In the genomic region with DNA sequence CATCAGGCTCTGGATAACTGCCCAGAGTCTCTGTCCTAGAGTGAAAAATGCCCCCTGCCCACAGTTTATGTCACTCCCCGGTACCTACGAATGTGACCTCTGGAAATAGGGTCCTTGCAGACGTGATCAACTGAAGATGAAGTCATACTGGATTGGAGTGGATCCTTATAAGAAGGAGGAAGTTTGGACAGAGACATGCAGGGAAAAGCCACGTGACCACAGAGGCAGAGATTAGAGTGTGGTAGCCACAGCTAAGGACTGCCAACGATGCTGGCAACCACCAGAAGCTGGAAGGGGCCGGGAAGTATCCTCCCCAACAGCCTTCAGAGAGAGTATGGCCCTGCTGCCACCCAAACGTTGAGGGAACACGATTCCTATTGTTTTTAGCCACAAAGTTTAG, we compare ENCODE assay signal across 17 cellular contexts.
A peak's percentile ranks its signal among the peaks of the same experiment; 100 is the strongest.
DNase-seq lines count a peak whose midpoint lies in the region; ATAC-seq, FAIRE-seq and TF ChIP-seq lines count a peak whose summit lies in the region.
"Had no signal": no experiment of that assay in that cellular context is flagged by ENCODE, and none has a peak within 500 bp of the region (broad histone marks: within the 10 kb centered on the region; RNA-seq: fewer than 3 reads in every experiment).

No MANE protein-coding gene starts in this region.

- ATAC-seq in right cardiac atrium: peak; percentile 50 to 68
- ATAC-seq in HG03108 (IDR thresholded peaks at IDR 0.05; ENCODE audit: unreplicated experiment): no peak
- ATAC-seq in HG03354 (IDR thresholded peaks at IDR 0.05; ENCODE audit: poor library complexity, severe bottlenecking, unreplicated experiment): no peak
- ATAC-seq: SK-N-SH treated with all-trans-retinoic acid at 6 μM for 48 hours had no signal

- no peak overlapping the region for H2AFZ ChIP-seq in H9 (ENCODE audit: low read length)
- no peak overlapping the region for H2AFZ ChIP-seq in neural progenitor cell (replicated peaks)
- H2AFZ ChIP-seq: parathyroid adenoma had no signal

- H3K27ac ChIP-seq in H9 (ENCODE audit: insufficient read length, low read depth, low read length) (no peak overlapping the region), WERI-Rb-1 (peak overlapping the region; percentile 77), right cardiac atrium (ENCODE audit: low read length) (no peak overlapping the region), small intestine (ENCODE audit: low read depth in 1 of 2, low read length in 1 of 2) (no peak overlapping the region), neural progenitor cell (no peak overlapping the region)
- H3K27ac ChIP-seq: parathyroid adenoma had no signal

- H3K27me3 Mint-ChIP-seq in H9 (ENCODE audit: low read depth) (peaks cover 9% of the 10 kb centered on the region), neural progenitor cell (ENCODE audit: insufficient read depth, low read depth) (peaks cover 3% of the 10 kb centered on the region)

- H3K56ac ChIP-seq in H9 (ENCODE audit: insufficient read length, low read depth, low read length): no peak overlapping the region

- peak overlapping the region; percentile 39 for H3K4me3 ChIP-seq in WERI-Rb-1 (ENCODE audit: low read depth, low read length)
- H3K4me3 ChIP-seq in right cardiac atrium (ENCODE audit: low read length): no peak overlapping the region
- H3K4me3 ChIP-seq in small intestine (ENCODE audit: low read depth in 1 of 2, low read length in 2 of 2): no peak overlapping the region
- no peak overlapping the region for H3K4me3 ChIP-seq in neural progenitor cell

- H3K23me2 ChIP-seq in H9 (ENCODE audit: insufficient read length, low read depth, low read length, poor library complexity, severe bottlenecking): no peaks in the 10 kb centered on the region

- DNase-seq in H9: no peak
- DNase-seq in WERI-Rb-1: no peak
- peak in 1 of 3 donors; percentile 65 for DNase-seq in right cardiac atrium
- peak; percentile 27 for DNase-seq in small intestine
- no peak for DNase-seq in GM12892 (ENCODE audit: insufficient read length)
- DNase-seq in neural progenitor cell (ENCODE audit: low spot score): no peak
- DNase-seq: activated CD4-positive, alpha-beta T cell treated with anti-CD3 and anti-CD28 coated beads for 4 hours; activated effector memory CD4-positive, alpha-beta T cell treated with Interleukin-2 at 50 U/mL for 16 hours; effector CD4-positive, alpha-beta T cell; NCI-H1694; stimulated activated CD4-positive, alpha-beta T cell treated with anti-CD3 and anti-CD28 coated beads, Interleukin-4, amount 100 ng/mL, for 1 hour had no signal

- TF ChIP-seq CTCF in H9 (conservative IDR thresholded peaks at IDR 0.05): no peak
- no peak for TF ChIP-seq CTCF in WERI-Rb-1 (IDR thresholded peaks at IDR 0.05; ENCODE audit: low read depth, low read length)
- TF ChIP-seq CTCF in neural progenitor cell (IDR thresholded peaks at IDR 0.05): no peak

- 0 out of 2 replicates have a peak overlapping the region, but pooled peaks have one; percentile 54 for H2BK15ac ChIP-seq in H9 (ENCODE audit: low read depth, low read length)

- H2BK5ac ChIP-seq in H9 (ENCODE audit: insufficient read length, low read length): no peak overlapping the region

- no peak overlapping the region for H3K4ac ChIP-seq in H9 (ENCODE audit: low read depth, low read length)

- H3K79me1 ChIP-seq in H9 (ENCODE audit: insufficient read depth, low read depth, low read length, poor library complexity, severe bottlenecking): no peaks in the 10 kb centered on the region

- H3T11ph ChIP-seq in H9 (ENCODE audit: low read length): no peak overlapping the region

- no peak overlapping the region for H3K9ac ChIP-seq in H9 (ENCODE audit: extremely low read depth, insufficient read length, low read length)
- H3K9ac ChIP-seq in neural progenitor cell: no peak overlapping the region
- H3K9ac ChIP-seq: parathyroid adenoma had no signal

- no peak overlapping the region for H2BK12ac ChIP-seq in H9 (ENCODE audit: insufficient read length, low read depth, low read length)

- H4K5ac ChIP-seq in H9 (ENCODE audit: insufficient read length, low read depth, low read length): no peak overlapping the region

- H3K36me3 Mint-ChIP-seq in H9 (ENCODE audit: insufficient read depth in 1 of 3, low read depth in 3 of 3): no peaks in the 10 kb centered on the region; a peak in 1 of 7 replicates
- H3K36me3 Mint-ChIP-seq in neural progenitor cell: no peaks in the 10 kb centered on the region

- no peak overlapping the region for H2BK20ac ChIP-seq in H9 (ENCODE audit: low read depth, low read length, poor library complexity, severe bottlenecking)

- H3F3A ChIP-seq in neural progenitor cell (ENCODE audit: low read depth): peaks cover 26% of the 10 kb centered on the region

- H2AK5ac ChIP-seq in H9 (ENCODE audit: insufficient read length, low read length): no peak overlapping the region

- no peak overlapping the region for H3K27ac Mint-ChIP-seq in H9
- no peak overlapping the region for H3K27ac Mint-ChIP-seq in neural progenitor cell
- H3K27ac Mint-ChIP-seq: B cell had no signal

- H4K8ac ChIP-seq in H9 (replicated peaks; ENCODE audit: insufficient read length, low read depth, low read length): no peak overlapping the region

- H3K23ac ChIP-seq in H9 (ENCODE audit: insufficient read length, low read depth, low read length): no peak overlapping the region

- no peak overlapping the region for H3K18ac ChIP-seq in H9 (ENCODE audit: insufficient read length, low read depth, low read length)

- H3K9me3 ChIP-seq in H9 (ENCODE audit: control insufficient read depth, low read depth, low read length): no peaks in the 10 kb centered on the region
- H3K9me3 ChIP-seq in WERI-Rb-1 (ENCODE audit: severe bottlenecking): peaks cover 21% of the 10 kb centered on the region
- no peaks in the 10 kb centered on the region for H3K9me3 ChIP-seq in right cardiac atrium (ENCODE audit: control insufficient read depth, low read length)
- no peaks in the 10 kb centered on the region for H3K9me3 ChIP-seq in small intestine (ENCODE audit: control insufficient read depth, low read depth)
- no peaks in the 10 kb centered on the region for H3K9me3 ChIP-seq in neural progenitor cell (ENCODE audit: low read depth)

- H3K4me1 Mint-ChIP-seq in H9 (no peaks in the 10 kb centered on the region), neural progenitor cell (peaks cover 3% of the 10 kb centered on the region)

- WGBS in H9 (ENCODE audit: extremely low coverage, insufficient read length, low lambda C conversion rate): no CpG with 5 or more reads among the region's 8 CpGs
- 21% methylated on average over 8 of the region's 8 CpGs for WGBS in right cardiac atrium
- WGBS in small intestine, 3 donors: 16 to 38% (median 33%) methylated on average over 8 of the region's 8 CpGs

- FAIRE-seq in small intestine (lab: Jason Lieb, UNC): no peak
- no peak for FAIRE-seq in GM12892 (lab: Jason Lieb, UNC)
- FAIRE-seq: HTR-8/SVneo had no signal

- no peaks in the 10 kb centered on the region for H4K20me1 ChIP-seq in H9 (ENCODE audit: control insufficient read depth, insufficient read depth, insufficient read length)
- H4K20me1 ChIP-seq in neural progenitor cell (ENCODE audit: low read depth): no peaks in the 10 kb centered on the region

- H3K27me3 ChIP-seq in H9 (ENCODE audit: insufficient read depth, low read length) (no peaks in the 10 kb centered on the region), WERI-Rb-1 (ENCODE audit: insufficient read depth, low read depth, severe bottlenecking) (no peaks in the 10 kb centered on the region), right cardiac atrium (ENCODE audit: control insufficient read depth, insufficient read depth) (no peaks in the 10 kb centered on the region), small intestine (ENCODE audit: control insufficient read depth in 2 of 2, insufficient read depth in 2 of 2, low read length in 2 of 2) (no peaks in the 10 kb centered on the region), neural progenitor cell (no peaks in the 10 kb centered on the region)

- H3K4me1 ChIP-seq in H9 (ENCODE audit: insufficient read depth, low read length) (no peaks in the 10 kb centered on the region), right cardiac atrium (ENCODE audit: control insufficient read depth, insufficient read depth, low read length) (peaks cover 11% of the 10 kb centered on the region), small intestine (ENCODE audit: control insufficient read depth in 2 of 2, insufficient read depth in 1 of 2, low read depth in 1 of 2, low read length in 1 of 2) (no peaks in the 10 kb centered on the region), neural progenitor cell (peaks cover 4% of the 10 kb centered on the region)
- H3K4me1 ChIP-seq: parathyroid adenoma had no signal

- no peak for TF ChIP-seq POLR2A in GM12892 (IDR thresholded peaks at IDR 0.05; ENCODE audit: low read depth, low read length)

- no peak overlapping the region for H3K4me2 ChIP-seq in H9 (ENCODE audit: insufficient read depth, insufficient read length, low read length)
- H3K4me2 ChIP-seq in neural progenitor cell: no peak overlapping the region

- no peak overlapping the region for H3K14ac ChIP-seq in H9 (ENCODE audit: insufficient read depth, low read length)

- no peak overlapping the region for H2BK120ac ChIP-seq in H9 (ENCODE audit: low read depth, low read length, poor library complexity, severe bottlenecking)

- H3K36me3 ChIP-seq in WERI-Rb-1 (peaks cover 28% of the 10 kb centered on the region), small intestine (ENCODE audit: control insufficient read depth in 2 of 2, insufficient read depth in 2 of 2, low read length in 2 of 2) (no peaks in the 10 kb centered on the region), neural progenitor cell (no peaks in the 10 kb centered on the region)

- H4K91ac ChIP-seq in H9 (ENCODE audit: insufficient read length, low read depth, low read length): no peak overlapping the region

- no peaks in the 10 kb centered on the region for H3K79me2 ChIP-seq in H9 (ENCODE audit: insufficient read depth, low read length)
- no peaks in the 10 kb centered on the region for H3K79me2 ChIP-seq in neural progenitor cell (ENCODE audit: low read depth)
- H3K79me2 ChIP-seq: parathyroid adenoma had no signal

- H3K4me3 Mint-ChIP-seq in H9 (no peak overlapping the region), neural progenitor cell (no peak overlapping the region)
- H3K4me3 Mint-ChIP-seq: B cell had no signal

- intact Hi-C loops in right cardiac atrium (cut with DNase I): loop anchor here in 1 of 4 donors (10.0 kb wide), 1 partner anchor 94 kb away; no protein-coding TSS in a partner anchor

- H3K9me3 Mint-ChIP-seq in H9: peaks cover 0 to 4% of the 10 kb centered on the region in 2 experiments; a peak in 2 of 5 replicates
- H3K9me3 Mint-ChIP-seq in neural progenitor cell: peaks cover 17% of the 10 kb centered on the region

Comparison
In these comparisons a context has a peak if more than half of its experiments do, and no peak if none do; other contexts are left out.
1. ATAC-seq: peak in right cardiac atrium (2 of 2); none in HG03108 (single experiment) and HG03354 (single experiment).